ENCODE assay signal across 22 cellular contexts in genomic region chr1:111752186-111752585, GRCh38. TPM values are rescaled to one million over a fixed set of nuclear protein-coding genes. Genes with fewer than 3 reads are reported as not detected.
DNase-seq lines count a peak whose midpoint lies in the region; ATAC-seq and TF ChIP-seq lines count a peak whose summit lies in the region.
"Had no signal": no experiment of that assay in that cellular context is flagged by ENCODE, and none has a peak within 500 bp of the region (broad histone marks: within the 10 kb centered on the region; RNA-seq: fewer than 3 reads in every experiment).

No MANE protein-coding gene starts in this region.

- H3K27ac Mint-ChIP-seq in natural killer cell (peak overlapping the region; percentile 1 to 82), memory B cell (peak overlapping the region; percentile 90)
- no peak overlapping the region for H3K27ac Mint-ChIP-seq in natural killer cell treated with Interleukin-12 subunit alpha and Interleukin-12 subunit beta and Interleukin-15 and Interleukin-18, amount 100 ng/mL, for 72 hours

- DNase-seq in natural killer cell (no peak), OCI-LY7 (ENCODE audit: low spot score) (peak; percentile 73), memory B cell (ENCODE audit: low spot score in 2 of 2) (no peak), globus pallidus (ENCODE audit: low spot score) (no peak), islet precursor cell (no peak)
- DNase-seq in natural killer cell treated with Interleukin-12 subunit alpha and Interleukin-12 subunit beta and Interleukin-15 and Interleukin-18, amount 100 ng/mL, for 72 hours (ENCODE audit: low spot score): no peak
- DNase-seq: GM23248, H7, Karpas-422, NCI-H1105 treated with DMSO at 0.1 percent for 48 hours, NCI-H146, NCI-H1930, NCI-H2107, NCI-H446, NCI-H524 treated with DMSO at 0.1 percent for 48 hours, Right ventricle myocardium superior, RPMI8226 had no signal

- no peaks in the 10 kb centered on the region for H3K9me2 ChIP-seq in OCI-LY7 (ENCODE audit: insufficient read depth, low read length)

- H3K79me2 ChIP-seq in OCI-LY7 (ENCODE audit: insufficient read depth, low read depth, low read length): peaks cover 33% of the 10 kb centered on the region

- TF ChIP-seq CTCF in natural killer cell (IDR thresholded peaks at IDR 0.05): no peak
- no peak for TF ChIP-seq CTCF in OCI-LY7 (conservative IDR thresholded peaks at IDR 0.05; ENCODE audit: low read length)

- H4K20me1 ChIP-seq in OCI-LY7 (ENCODE audit: insufficient read depth, low read length): peaks cover 3% of the 10 kb centered on the region; the same call in 1 of the 2 replicates

- H3K4me2 ChIP-seq in OCI-LY7 (ENCODE audit: low read length): peak overlapping the region; percentile 85

- peaks cover 3% of the 10 kb centered on the region; the same call in 1 of the 2 replicates for H3K36me3 ChIP-seq in OCI-LY7 (ENCODE audit: insufficient read depth, low read length)

- peak overlapping the region; percentile 81 for H3K27ac ChIP-seq in OCI-LY7 (ENCODE audit: low read depth, low read length, poor library complexity, severe bottlenecking)
- H3K27ac ChIP-seq: C4-2B, GM23248, SJSA1 had no signal

- H3K27me3 Mint-ChIP-seq in natural killer cell (ENCODE audit: low read depth in 2 of 2) (no peaks in the 10 kb centered on the region), memory B cell (no peaks in the 10 kb centered on the region)
- H3K27me3 Mint-ChIP-seq in natural killer cell treated with Interleukin-12 subunit alpha and Interleukin-12 subunit beta and Interleukin-15 and Interleukin-18, amount 100 ng/mL, for 72 hours: no peaks in the 10 kb centered on the region

- no peaks in the 10 kb centered on the region for H3K36me3 Mint-ChIP-seq in natural killer cell
- no peaks in the 10 kb centered on the region for H3K36me3 Mint-ChIP-seq in natural killer cell treated with Interleukin-12 subunit alpha and Interleukin-12 subunit beta and Interleukin-15 and Interleukin-18, amount 100 ng/mL, for 72 hours
- no peaks in the 10 kb centered on the region for H3K36me3 Mint-ChIP-seq in memory B cell

- H3K4me3 Mint-ChIP-seq in natural killer cell (no peak overlapping the region), memory B cell (no peak overlapping the region)
- H3K4me3 Mint-ChIP-seq in natural killer cell treated with Interleukin-12 subunit alpha and Interleukin-12 subunit beta and Interleukin-15 and Interleukin-18, amount 100 ng/mL, for 72 hours: no peak overlapping the region

- H3K4me1 ChIP-seq in OCI-LY7 (ENCODE audit: insufficient read depth, low read length, poor library complexity, severe bottlenecking): peaks cover 68% of the 10 kb centered on the region

- no peaks in the 10 kb centered on the region for H3K9me3 Mint-ChIP-seq in natural killer cell
- H3K9me3 Mint-ChIP-seq in natural killer cell treated with Interleukin-12 subunit alpha and Interleukin-12 subunit beta and Interleukin-15 and Interleukin-18, amount 100 ng/mL, for 72 hours: no peaks in the 10 kb centered on the region
- H3K9me3 Mint-ChIP-seq in memory B cell: no peaks in the 10 kb centered on the region

- ATAC-seq in natural killer cell: no peak
- no peak for ATAC-seq in natural killer cell treated with Interleukin-12 subunit alpha and Interleukin-12 subunit beta and Interleukin-15 and Interleukin-18, amount 100 ng/mL, for 72 hours
- no peak for ATAC-seq in memory B cell (ENCODE audit: low read depth)
- ATAC-seq in GM18858 (IDR thresholded peaks at IDR 0.05; ENCODE audit: unreplicated experiment): no peak
- ATAC-seq: HepG2 had no signal

- peak overlapping the region; percentile 30 for H3K4me3 ChIP-seq in OCI-LY7 (ENCODE audit: low read depth, low read length, poor library complexity, severe bottlenecking)
- H3K4me3 ChIP-seq: GM23248, SJSA1 had no signal

- CTCF ChIA-PET in OCI-LY7 (lab: Charles Lee; ENCODE audit: unreplicated experiment): interaction anchor here (1.0 to 1.7 kb wide), 3 partner anchors 9 to 270 kb away, joined by 3 to 6 read pairs (median 4); no protein-coding TSS in a partner anchor

- BruUV-seq in OCI-LY7 (replicated peaks; lab: Mats Ljungman, UMichigan): no TSS peak

- H3K4me1 Mint-ChIP-seq in natural killer cell (peaks cover 22 to 34% of the 10 kb centered on the region in 2 donors), memory B cell (peaks cover 20% of the 10 kb centered on the region)
- H3K4me1 Mint-ChIP-seq in natural killer cell treated with Interleukin-12 subunit alpha and Interleukin-12 subunit beta and Interleukin-15 and Interleukin-18, amount 100 ng/mL, for 72 hours (ENCODE audit: low read depth in 2 of 2): peaks cover 26 to 29% of the 10 kb centered on the region in 2 donors

- H3K9me3 ChIP-seq in OCI-LY7 (ENCODE audit: low read length): no peaks in the 10 kb centered on the region
- H3K9me3 ChIP-seq: SJSA1 had no signal

- intact Hi-C loops in natural killer cell (cut with micrococcal nuclease) (loop anchor here (10.0 kb wide), 3 partner anchors 277 to 857 kb away; partner anchors contain the start of genes C1orf162 and DENND2D), OCI-LY7 (cut with micrococcal nuclease; ENCODE audit: unreplicated experiment) (loop anchor here (10.0 kb wide), 3 partner anchors 127 to 1117 kb away; no protein-coding TSS in a partner anchor)

- peak overlapping the region; percentile 16; the same call in 1 of the 2 replicates for H2AFZ ChIP-seq in OCI-LY7 (ENCODE audit: low read length)
- H2AFZ ChIP-seq: GM23248 had no signal

- POLR2A ChIA-PET in OCI-LY7 (lab: Charles Lee): interaction anchor here (1.3 to 3.4 kb wide), 5 partner anchors 13 to 284 kb away, joined by 3 to 26 read pairs (median 6); partner anchors contain the start of gene INKA2

RNA-seq across cellular contexts. Expression of gene DDX20, which starts 3.5 kb away (rescaled TPM):
- total RNA-seq in natural killer cell: 10 to 100 TPM; 17.5 to 21.8 (median 17.7) TPM
- total RNA-seq in natural killer cell treated with Interleukin-12 subunit alpha and Interleukin-12 subunit beta and Interleukin-15 and Interleukin-18, amount 100 ng/mL, for 72 hours: 10 to 100 TPM; 18.5 to 22.7 TPM
- 28.8 and 32.9 TPM in 2 replicates for total RNA-seq in OCI-LY7 (2014; rRNA removed; shearing (Covaris generic))
- total RNA-seq in OCI-LY7 (2022): 23.0 and 30.0 TPM in 2 replicates

RNA-seq across cellular contexts. Expression of gene INKA2, which starts 13.0 kb away (rescaled TPM):
- total RNA-seq in natural killer cell: 1 to 10 TPM in 2 of 3 donors, under 1 TPM in 1; 0.48 to 2.6 (median 1.4) TPM
- under 1 TPM in 1 of 2 donors, not detected in 1; 0.45 TPM for total RNA-seq in natural killer cell treated with Interleukin-12 subunit alpha and Interleukin-12 subunit beta and Interleukin-15 and Interleukin-18, amount 100 ng/mL, for 72 hours
- total RNA-seq in OCI-LY7 (2014; rRNA removed; shearing (Covaris generic)): 3.9 and 4.1 TPM in 2 replicates
- 10.8 and 12.2 TPM in 2 replicates for total RNA-seq in OCI-LY7 (2022)
- total RNA-seq: A172 had no signal

Comparison
In these comparisons a context has a peak if more than half of its experiments do, and no peak if none do; other contexts are left out.
1. H3K27ac Mint-ChIP-seq: peak in natural killer cell (2 of 2) and memory B cell (single experiment); none in natural killer cell treated with Interleukin-12 subunit alpha and Interleukin-12 subunit beta and Interleukin-15 and Interleukin-18, amount 100 ng/mL, for 72 hours (0 of 2).